In the genomic region with DNA sequence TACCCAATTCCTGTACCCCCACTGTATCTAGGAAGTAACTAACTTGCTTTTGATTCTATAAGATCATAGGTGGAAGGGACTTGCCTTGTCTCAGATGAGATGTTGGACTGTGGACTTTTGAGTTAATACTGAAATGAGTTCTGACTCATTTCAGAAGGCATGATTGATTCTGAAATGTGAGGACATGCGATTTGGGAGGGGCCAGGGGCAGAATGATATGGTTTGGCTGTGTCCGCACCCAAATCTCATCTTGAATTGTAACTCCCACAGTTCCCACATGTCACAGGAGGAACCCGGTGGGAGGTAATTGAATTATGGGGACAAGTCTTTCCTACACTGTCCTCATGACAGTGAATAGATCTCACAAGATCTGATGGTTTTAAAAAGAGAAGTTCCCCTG, we compare ENCODE assay signal across 7 cellular contexts.
DNase-seq lines count a peak whose midpoint lies in the region; ATAC-seq lines count a peak whose summit lies in the region.
"Not testable (repeated sequence)": the region's sequence is repeated elsewhere in the genome, so short reads cannot be mapped to it uniquely, and the experiment has no call there.

No MANE protein-coding gene starts in this region.

- not testable (repeated sequence) for H3K27me3 Mint-ChIP-seq in activated T-cell treated with anti-CD3 and anti-CD28 coated beads, Interleukin-2, amount 50 U/mL, for 24 hours

- not testable (repeated sequence) for H3K9me3 Mint-ChIP-seq in activated T-cell treated with anti-CD3 and anti-CD28 coated beads, Interleukin-2, amount 50 U/mL, for 24 hours; stimulated activated effector memory CD8-positive, alpha-beta T cell treated with anti-CD3 and anti-CD28 coated beads, Interleukin-12 subunit alpha, Interleukin-12 subunit beta, amount 100 ng/mL, for 72 hours

- H3K4me1 Mint-ChIP-seq in activated T-cell treated with anti-CD3 and anti-CD28 coated beads, Interleukin-2, amount 50 U/mL, for 24 hours (ENCODE audit: low read depth): peaks cover 12% of the 10 kb centered on the region
- peaks cover 26% of the 10 kb centered on the region for H3K4me1 Mint-ChIP-seq in stimulated activated effector memory CD8-positive, alpha-beta T cell treated with anti-CD3 and anti-CD28 coated beads, Interleukin-12 subunit alpha, Interleukin-12 subunit beta, amount 100 ng/mL, for 72 hours

- DNase-seq in activated T-cell treated with anti-CD3 and anti-CD28 coated beads, Interleukin-2, amount 50 U/mL, for 24 hours: not testable (repeated sequence)
- DNase-seq in stimulated activated effector memory CD8-positive, alpha-beta T cell treated with anti-CD3 and anti-CD28 coated beads, Interleukin-12 subunit alpha, Interleukin-12 subunit beta, amount 100 ng/mL, for 72 hours (ENCODE audit: low spot score in 2 of 2): peak in 1 of 2 donors; percentile 52

- not testable (repeated sequence) for H3K4me3 Mint-ChIP-seq in activated T-cell treated with anti-CD3 and anti-CD28 coated beads, Interleukin-2, amount 50 U/mL, for 24 hours; stimulated activated effector memory CD8-positive, alpha-beta T cell treated with anti-CD3 and anti-CD28 coated beads, Interleukin-12 subunit alpha, Interleukin-12 subunit beta, amount 100 ng/mL, for 72 hours

- H3K36me3 Mint-ChIP-seq in activated T-cell treated with anti-CD3 and anti-CD28 coated beads, Interleukin-2, amount 50 U/mL, for 24 hours (ENCODE audit: low read depth): peaks cover 41% of the 10 kb centered on the region
- not testable (repeated sequence) for H3K36me3 Mint-ChIP-seq in stimulated activated effector memory CD8-positive, alpha-beta T cell treated with anti-CD3 and anti-CD28 coated beads, Interleukin-12 subunit alpha, Interleukin-12 subunit beta, amount 100 ng/mL, for 72 hours

- ATAC-seq in GM18511 (IDR thresholded peaks at IDR 0.05; ENCODE audit: unreplicated experiment) (peak; percentile 75), GM18909 (IDR thresholded peaks at IDR 0.05; ENCODE audit: poor library complexity, unreplicated experiment) (peak; percentile 85), GM19468 (IDR thresholded peaks at IDR 0.05; ENCODE audit: extremely low read depth, unreplicated experiment) (peak; percentile 43), HG02852 (IDR thresholded peaks at IDR 0.05; ENCODE audit: unreplicated experiment) (peak; percentile 65), HG03432 (IDR thresholded peaks at IDR 0.05; ENCODE audit: unreplicated experiment) (peak; percentile 78)
- peak; percentile 81 for ATAC-seq in stimulated activated effector memory CD8-positive, alpha-beta T cell treated with anti-CD3 and anti-CD28 coated beads, Interleukin-12 subunit alpha, Interleukin-12 subunit beta, amount 100 ng/mL, for 72 hours

- H3K27ac Mint-ChIP-seq in activated T-cell treated with anti-CD3 and anti-CD28 coated beads, Interleukin-2, amount 50 U/mL, for 24 hours: peak overlapping the region; percentile 33
- not testable (repeated sequence) for H3K27ac Mint-ChIP-seq in stimulated activated effector memory CD8-positive, alpha-beta T cell treated with anti-CD3 and anti-CD28 coated beads, Interleukin-12 subunit alpha, Interleukin-12 subunit beta, amount 100 ng/mL, for 72 hours
